8 cellular contexts compared by ENCODE assay signal in genomic region chrY:19744381-19745378, GRCh38. TPM values are rescaled to one million over a fixed set of nuclear protein-coding genes. Genes with fewer than 3 reads are reported as not detected.
A peak's percentile ranks its signal among the peaks of the same experiment; 100 is the strongest.
DNase-seq lines count a peak whose midpoint lies in the region; ATAC-seq, FAIRE-seq and TF ChIP-seq lines count a peak whose summit lies in the region.

Gene KDM5D, minus strand, starts transcription at chrY:19744726. Its CDS starts 192 bp downstream, at chrY:19744534.

- in situ Hi-C loops in mammary epithelial cell (cut with MboI; ENCODE audit: low sequenced_read_pairs in 2 of 2), result no loop called here

- no peak for TF ChIP-seq CTCF in mammary epithelial cell (conservative IDR thresholded peaks at IDR 0.05 in 1 of 2, IDR thresholded peaks at IDR 0.05 in 1 of 2; ENCODE audit: extremely low read depth in 1 of 2, insufficient read depth in 1 of 2, low read depth in 1 of 2, low read length in 2 of 2)

- no peaks in the 10 kb centered on the region for H3K27me3 ChIP-seq in mammary epithelial cell (ENCODE audit: insufficient read depth, low read length)

- no peak within 1 kb of the TSS for H3K9ac ChIP-seq in mammary epithelial cell (ENCODE audit: insufficient read depth, low read length)

- BruUV-seq in mammary epithelial cell (replicated peaks; lab: Mats Ljungman, UMichigan), result no TSS peak

- DNase-seq in GM19239 (ENCODE audit: insufficient read length, low spot score) (peak; percentile 6), hypothalamus (lab: John Stamatoyannopoulos, UW) (peak in 28 of 51 donors; percentile 0 to 88 (median 21)), mammary epithelial cell (no peak), NCI-H1694 (lab: John Stamatoyannopoulos, UW) (no peak)
- DNase-seq in activated CD8-positive, alpha-beta memory T cell treated with anti-CD3 and anti-CD28 coated beads, Interleukin-2, amount 50 U/mL, for 48 hours, result peak; percentile 62
- peak; percentile 28 to 46 (median 35) for DNase-seq in stimulated activated CD4-positive, alpha-beta T cell treated with anti-CD3 and anti-CD28 coated beads, TNF-alpha, amount 100 ng/mL, for 4 hours (ENCODE audit: low read depth in 3 of 3)

- H3K27ac ChIP-seq in KOPT-K1 (ENCODE audit: low read depth, low read length, poor library complexity, severe bottlenecking) (peak within 1 kb of the TSS; percentile 79), mammary epithelial cell (ENCODE audit: insufficient read depth, low read depth, low read length) (no peak within 1 kb of the TSS)

- peaks cover 8% of the 10 kb centered on the region for H3K9me3 ChIP-seq in KOPT-K1 (ENCODE audit: insufficient read depth, low read length, poor library complexity, severe bottlenecking)
- no peaks in the 10 kb centered on the region for H3K9me3 ChIP-seq in mammary epithelial cell (replicated peaks; ENCODE audit: insufficient read depth, low read length)

- no peak within 1 kb of the TSS for H2AFZ ChIP-seq in mammary epithelial cell (ENCODE audit: low read depth, low read length)

- H3K36me3 ChIP-seq in KOPT-K1 (ENCODE audit: insufficient read depth, low read length) (peaks cover 35% of the 10 kb centered on the region), mammary epithelial cell (ENCODE audit: insufficient read depth, low read length) (no peaks in the 10 kb centered on the region)

- no peak within 1 kb of the TSS for H3K4me2 ChIP-seq in mammary epithelial cell (ENCODE audit: insufficient read depth, low read depth, low read length)

- H4K20me1 ChIP-seq in mammary epithelial cell (ENCODE audit: insufficient read depth, low read length), result no peaks in the 10 kb centered on the region

- CTCF ChIA-PET in mammary epithelial cell (lab: Charles Lee; ENCODE audit: low non-redundant PET), result no interaction called here

- intact Hi-C loops in mammary epithelial cell (cut with micrococcal nuclease), result no loop called here

- no peak for FAIRE-seq in GM19239 (lab: Jason Lieb, UNC)

- no peak within 1 kb of the TSS for H3K4me3 ChIP-seq in mammary epithelial cell (replicated peaks in 1 of 3; ENCODE audit: insufficient read depth in 1 of 3, low read depth in 2 of 3, low read length in 3 of 3)

- dilution Hi-C loops in mammary epithelial cell (cut with HindIII; ENCODE audit: low sequenced_read_pairs), result no loop called here

- no peak for ATAC-seq in HG03378 (IDR thresholded peaks at IDR 0.05; ENCODE audit: unreplicated experiment)

- H3K4me1 ChIP-seq in mammary epithelial cell (ENCODE audit: insufficient read depth, low read length), result no peaks in the 10 kb centered on the region

- whole genome bisulfite sequencing in mammary epithelial cell (ENCODE audit: low coverage, missing lambda C conversion rate), result no CpG with 5 or more reads among the region's 52 CpGs

- H3K79me2 ChIP-seq in mammary epithelial cell (ENCODE audit: insufficient read depth, low read length), result no peaks in the 10 kb centered on the region

RNA-seq across cellular contexts. Expression of gene KDM5D, which starts in this region (rescaled TPM):
- not detected for total RNA-seq in mammary epithelial cell
- polyA plus RNA-seq in mammary epithelial cell, result not detected
- polyA minus RNA-seq in mammary epithelial cell, result not detected

Comparison
In these comparisons a context has a peak if more than half of its experiments do, and no peak if none do; other contexts are left out.
1. DNase-seq: peak in GM19239 (single experiment), activated CD8-positive, alpha-beta memory T cell treated with anti-CD3 and anti-CD28 coated beads, Interleukin-2, amount 50 U/mL, for 48 hours (single experiment), hypothalamus (28 of 51) and stimulated activated CD4-positive, alpha-beta T cell treated with anti-CD3 and anti-CD28 coated beads, TNF-alpha, amount 100 ng/mL, for 4 hours (3 of 3); none in mammary epithelial cell (single experiment) and NCI-H1694 (single experiment).